10 cellular contexts compared by ENCODE assay signal in the genomic region with DNA sequence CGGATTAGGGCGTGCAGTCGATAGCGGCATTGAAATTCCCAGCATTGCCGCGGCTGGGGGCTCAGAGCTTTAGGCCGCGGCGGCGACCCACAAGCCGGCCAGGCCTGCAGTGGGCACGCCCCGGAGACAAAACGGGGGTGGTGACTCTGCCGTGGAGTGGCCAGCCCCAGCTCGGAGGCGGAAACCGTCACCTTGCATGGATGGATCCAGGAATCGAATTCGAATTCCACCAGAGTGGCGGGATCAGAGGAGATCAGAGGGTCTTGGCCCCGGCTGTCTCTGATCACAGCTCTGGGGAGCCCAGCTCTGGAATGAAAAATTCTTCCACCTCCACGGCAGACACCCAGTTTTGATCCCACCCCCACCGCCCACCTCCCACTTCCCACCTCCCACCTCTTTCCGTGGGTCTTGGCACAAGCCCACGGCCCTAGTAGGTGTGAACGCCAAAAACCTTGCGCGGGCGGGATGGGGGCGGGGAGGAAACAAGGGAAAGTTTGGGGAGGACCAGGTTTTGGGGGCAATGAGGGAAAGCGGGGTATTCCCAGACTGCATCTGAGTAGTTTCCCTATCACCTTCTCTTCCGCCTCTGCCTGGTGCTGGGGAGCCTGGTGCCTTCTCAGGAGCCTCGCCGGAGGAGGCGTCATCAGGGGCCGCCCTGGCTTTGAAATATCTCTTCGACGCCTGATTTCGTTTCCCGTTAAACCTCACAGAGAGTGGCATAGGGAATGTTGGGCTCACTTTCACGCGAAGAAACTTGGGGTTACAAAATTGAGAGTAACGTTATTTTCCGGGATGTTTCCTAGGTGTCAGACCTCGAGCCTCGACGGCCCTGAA. TPM values are rescaled to one million over a fixed set of nuclear protein-coding genes. Genes with fewer than 3 reads are reported as not detected.
A peak's percentile ranks its signal among the peaks of the same experiment; 100 is the strongest.
DNase-seq lines count a peak whose midpoint lies in the region; ATAC-seq and TF ChIP-seq lines count a peak whose summit lies in the region.
"Had no signal": no experiment of that assay in that cellular context is flagged by ENCODE, and none has a peak within 500 bp of the region (broad histone marks: within the 10 kb centered on the region; RNA-seq: fewer than 3 reads in every experiment).

No MANE protein-coding gene starts in this region.

- peak overlapping the region; percentile 60; the same call in 1 of the 2 replicates for H3K4me2 ChIP-seq in KMS-11

- H3K4me3 Mint-ChIP-seq in nephron, result peak overlapping the region; percentile 79 to 82 (median 80)
- H3K4me3 Mint-ChIP-seq in naive thymus-derived CD4-positive, alpha-beta T cell, result peak overlapping the region in 5 of 10 donors; percentile 3 to 69 (median 21)
- H3K4me3 Mint-ChIP-seq: activated T-cell treated with anti-CD3 and anti-CD28 coated beads, Interleukin-2, amount 50 U/mL, for 4 hours had no signal

- no peak overlapping the region for H3K9ac ChIP-seq in KMS-11

- H3K79me2 ChIP-seq in ACC112 (ENCODE audit: control insufficient read depth, insufficient read depth, low read length, unreplicated experiment), result peaks cover 14% of the 10 kb centered on the region
- H3K79me2 ChIP-seq in KMS-11 (ENCODE audit: insufficient read depth, low read depth), result no peaks in the 10 kb centered on the region

- H3K4me3 ChIP-seq in ACC112 (ENCODE audit: low read depth, low read length), result peak overlapping the region; percentile 87
- no peak overlapping the region for H3K4me3 ChIP-seq in KMS-11 (IDR thresholded peaks at IDR 0.05; ENCODE audit: insufficient read depth, low read depth, low read length)
- peak overlapping the region; percentile 55 for H3K4me3 ChIP-seq in epithelial cell of esophagus (ENCODE audit: low read length)
- H3K4me3 ChIP-seq in naive thymus-derived CD4-positive, alpha-beta T cell (ENCODE audit: low read length), result no peak overlapping the region

- DNase-seq in epithelial cell of esophagus (ENCODE audit: low read depth), result no peak
- no peak for DNase-seq in D341Med (ENCODE audit: low spot score)
- DNase-seq in effector CD4-positive, alpha-beta T cell, result no peak
- no peak for DNase-seq in naive thymus-derived CD4-positive, alpha-beta T cell
- DNase-seq: activated T-cell treated with anti-CD3 and anti-CD28 coated beads, Interleukin-2, amount 50 U/mL, for 4 hours; stimulated activated CD4-positive, alpha-beta T cell treated with anti-CD3 and anti-CD28 coated beads, Interleukin-4, amount 100 ng/mL, for 24 hours had no signal

- H3K27me3 ChIP-seq in ACC112 (ENCODE audit: insufficient read depth, low read length) (no peaks in the 10 kb centered on the region), KMS-11 (ENCODE audit: insufficient read depth, low read depth) (no peaks in the 10 kb centered on the region)
- H3K27me3 ChIP-seq in naive thymus-derived CD4-positive, alpha-beta T cell (ENCODE audit: control insufficient read depth in 2 of 2, insufficient read depth in 2 of 2, low read length in 2 of 2), result peaks cover 0 to 5% of the 10 kb centered on the region in 2 donors

- no peaks in the 10 kb centered on the region for H4K20me1 ChIP-seq in KMS-11 (ENCODE audit: insufficient read depth)

- intact Hi-C loops in naive thymus-derived CD4-positive, alpha-beta T cell (cut with micrococcal nuclease), result loop anchor here in 1 of 2 donors (5.0 to 10.0 kb wide), 2 partner anchors 341 to 1907 kb away; a partner anchor contains a TSS

- peaks cover 93% of the 10 kb centered on the region for H3K27me3 Mint-ChIP-seq in nephron (ENCODE audit: low read depth)
- H3K27me3 Mint-ChIP-seq in naive thymus-derived CD4-positive, alpha-beta T cell, result peaks cover 53 to 79% (median 66%) of the 10 kb centered on the region in 5 donors

- no peaks in the 10 kb centered on the region for H3K9me3 ChIP-seq in naive thymus-derived CD4-positive, alpha-beta T cell (ENCODE audit: control insufficient read depth in 2 of 3, low read length in 3 of 3)

- peaks cover 4% of the 10 kb centered on the region for H3K4me1 ChIP-seq in ACC112 (ENCODE audit: control insufficient read depth, insufficient read depth, low read length, unreplicated experiment)
- H3K4me1 ChIP-seq in KMS-11 (ENCODE audit: low read depth, poor library complexity, severe bottlenecking), result no peaks in the 10 kb centered on the region
- H3K4me1 ChIP-seq in naive thymus-derived CD4-positive, alpha-beta T cell (ENCODE audit: control insufficient read depth in 2 of 2, insufficient read depth in 2 of 2, low read length in 2 of 2), result no peaks in the 10 kb centered on the region

- peak overlapping the region; percentile 31 for H2AFZ ChIP-seq in ACC112 (ENCODE audit: low read length, unreplicated experiment)
- no peak overlapping the region; the same call in 1 of the 2 replicates for H2AFZ ChIP-seq in KMS-11 (ENCODE audit: low read depth)

- H3K36me3 ChIP-seq in ACC112 (ENCODE audit: insufficient read depth, low read length), result 0 out of 2 replicates have a peak, but pooled peaks cover 5% of the 10 kb centered on the region
- no peaks in the 10 kb centered on the region for H3K36me3 ChIP-seq in KMS-11 (ENCODE audit: insufficient read depth)
- no peaks in the 10 kb centered on the region for H3K36me3 ChIP-seq in naive thymus-derived CD4-positive, alpha-beta T cell (ENCODE audit: control insufficient read depth in 2 of 3, insufficient read depth in 3 of 3, low read length in 3 of 3)

- H3K4me1 Mint-ChIP-seq in nephron, result peaks cover 34% of the 10 kb centered on the region
- peaks cover 17 to 41% (median 28%) of the 10 kb centered on the region in 7 donors for H3K4me1 Mint-ChIP-seq in naive thymus-derived CD4-positive, alpha-beta T cell

- H3K27ac ChIP-seq in ACC112 (ENCODE audit: low read depth, low read length), result no peak overlapping the region; the same call in 1 of the 2 replicates
- H3K27ac ChIP-seq in KMS-11, result no peak overlapping the region
- no peak overlapping the region for H3K27ac ChIP-seq in naive thymus-derived CD4-positive, alpha-beta T cell (ENCODE audit: low read depth, low read length)

- CTCF ChIA-PET in naive thymus-derived CD4-positive, alpha-beta T cell (lab: Charles Lee), result no interaction called here

- ATAC-seq in GM18511 (IDR thresholded peaks at IDR 0.05; ENCODE audit: unreplicated experiment), result no peak
- ATAC-seq in naive thymus-derived CD4-positive, alpha-beta T cell, result no peak
- ATAC-seq: activated T-cell treated with anti-CD3 and anti-CD28 coated beads, Interleukin-2, amount 50 U/mL, for 4 hours had no signal

- no peak overlapping the region for H3K27ac Mint-ChIP-seq in nephron
- H3K27ac Mint-ChIP-seq in naive thymus-derived CD4-positive, alpha-beta T cell, result peak overlapping the region in 1 of 9 donors; percentile 80

- no peaks in the 10 kb centered on the region for H3K9me3 Mint-ChIP-seq in nephron
- H3K9me3 Mint-ChIP-seq in naive thymus-derived CD4-positive, alpha-beta T cell, result peaks cover 0 to 6% (median 0%) of the 10 kb centered on the region in 11 donors
- H3K9me3 Mint-ChIP-seq: activated T-cell treated with anti-CD3 and anti-CD28 coated beads, Interleukin-2, amount 50 U/mL, for 4 hours had no signal

- POLR2A ChIA-PET in naive thymus-derived CD4-positive, alpha-beta T cell (lab: Charles Lee), result no interaction called here

- TF ChIP-seq CTCF in KMS-11 (conservative IDR thresholded peaks at IDR 0.05; ENCODE audit: low read depth, low read length) (no peak), epithelial cell of esophagus (IDR thresholded peaks at IDR 0.05; ENCODE audit: insufficient read depth, low read depth, low read length, missing control alignments) (no peak), nephron (IDR thresholded peaks at IDR 0.05; ENCODE audit: unreplicated experiment in 3 of 3) (no peak)

- peaks cover 13% of the 10 kb centered on the region for H3K36me3 Mint-ChIP-seq in nephron (ENCODE audit: low read depth)
- peaks cover 0 to 16% (median 0%) of the 10 kb centered on the region in 5 donors for H3K36me3 Mint-ChIP-seq in naive thymus-derived CD4-positive, alpha-beta T cell

RNA-seq across cellular contexts. Expression of a gene that starts 1.4 kb away (rescaled TPM):
- 1 to 10 TPM in 1 of 5 experiments, not detected in 4; 3.2 TPM for total RNA-seq in naive thymus-derived CD4-positive, alpha-beta T cell
- polyA plus RNA-seq in naive thymus-derived CD4-positive, alpha-beta T cell, result not detected

Comparison
In these comparisons a context has a peak if more than half of its experiments do, and no peak if none do; other contexts are left out.
1. H3K4me3 ChIP-seq: peak in ACC112 (single experiment) and epithelial cell of esophagus (single experiment); none in KMS-11 (single experiment) and naive thymus-derived CD4-positive, alpha-beta T cell (single experiment).